In genomic region chr6:131362696-131363095, GRCh38 we compare ENCODE assay signal across 7 cellular contexts.
"Had no signal": no experiment of that assay in that cellular context is flagged by ENCODE, and none has a peak within 500 bp of the region (broad histone marks: within the 10 kb centered on the region; RNA-seq: fewer than 3 reads in every experiment).

No MANE protein-coding gene starts in this region.

- H3K4me3 Mint-ChIP-seq: GM23338, H9, IgD-negative memory B cell had no signal

- H3K27ac ChIP-seq: HL-60 had no signal

- H3K4me3 ChIP-seq: GM23338 had no signal

- DNase-seq: H9, HCEC 1CT, KBM-7 had no signal

- H3K9me3 Mint-ChIP-seq: GM23338, H9, IgD-negative memory B cell had no signal

- ATAC-seq: GM23338, HepG2 had no signal

- H3K4me2 ChIP-seq: GM23338 had no signal

- H2AFZ ChIP-seq: GM23338 had no signal

- H3K27ac Mint-ChIP-seq: GM23338, H9, IgD-negative memory B cell had no signal
